Comparison of ENCODE assay signal across 30 cellular contexts in the genomic region with DNA sequence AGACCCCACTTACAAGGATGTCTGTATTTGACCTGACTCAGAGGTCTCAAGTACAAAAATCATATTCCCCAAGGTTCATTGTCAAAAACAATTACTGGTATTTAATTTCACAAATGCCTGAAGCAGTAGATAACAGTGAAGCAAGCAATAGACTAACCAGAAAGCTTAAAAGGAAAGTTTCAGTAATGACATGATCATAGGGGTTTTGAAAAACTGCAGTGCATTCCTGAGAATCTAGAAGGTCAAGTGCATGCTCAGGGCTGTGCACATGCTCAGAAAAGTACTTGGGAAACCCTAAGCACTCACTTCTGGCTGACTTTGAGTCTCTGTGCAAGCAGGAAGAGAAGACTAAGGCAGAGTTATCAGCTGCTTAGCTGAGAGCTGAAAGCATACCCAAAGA. TPM values are rescaled to one million over a fixed set of nuclear protein-coding genes. Genes with fewer than 3 reads are reported as not detected.
"Had no signal": no experiment of that assay in that cellular context is flagged by ENCODE, and none has a peak within 500 bp of the region (broad histone marks: within the 10 kb centered on the region; RNA-seq: fewer than 3 reads in every experiment).

No MANE protein-coding gene starts in this region.

- H3K27me3 ChIP-seq: ovary, right lobe of liver, sigmoid colon, thyroid gland, tibial nerve, upper lobe of right lung, uterus had no signal

- H3K9me3 ChIP-seq: neutrophil, ovary, psoas muscle, sigmoid colon, thoracic aorta, thyroid gland, upper lobe of right lung, uterus had no signal

- H2AFZ ChIP-seq: parathyroid adenoma had no signal

- H3K27ac ChIP-seq: neutrophil, ovary, parathyroid adenoma, psoas muscle, right lobe of liver, sigmoid colon, stomach, thoracic aorta, thyroid gland, tibial nerve, upper lobe of right lung, uterus had no signal

- H3K9me3 Mint-ChIP-seq: neural crest cell had no signal

- DNase-seq: naive thymus-derived CD8-positive, alpha-beta T cell; nephron progenitor cell; nucleus accumbens; ovary; posterior cingulate gyrus; psoas muscle; right cardiac atrium; right lobe of liver; sigmoid colon; small intestine; stimulated activated CD4-positive, alpha-beta T cell treated with anti-CD3 and anti-CD28 coated beads, Interleukin-15, amount 100 ng/mL, for 24 hours; stimulated activated CD4-positive, alpha-beta T cell treated with anti-CD3 and anti-CD28 coated beads, Interleukin-2, amount 100 ng/mL, for 24 hours; stimulated activated CD4-positive, alpha-beta T cell treated with anti-CD3 and anti-CD28 coated beads, Interleukin-2, amount 100 ng/mL, for 48 hours; stimulated activated CD4-positive, alpha-beta T cell treated with anti-CD3 and anti-CD28 coated beads, Interleukin-4, amount 100 ng/mL, for 24 hours; stimulated activated naive B cell treated with anti-CD40 and anti-IgM and Interleukin-4, amounts not matched to agents 10 μg/mL and 1 μg/mL and 100 μg/mL, for 72 hours; stimulated activated naive CD4-positive, alpha-beta T cell treated with Interleukin-2 at 50 U/mL for 16 hours; stomach; thyroid gland; upper lobe of right lung; uterus had no signal

- ATAC-seq: naive thymus-derived CD8-positive, alpha-beta T cell; natural killer cell treated with Interleukin-12 subunit alpha and Interleukin-12 subunit beta and Interleukin-15 and Interleukin-18, amount 100 ng/mL, for 72 hours; psoas muscle; right cardiac atrium; right lobe of liver; stimulated activated effector memory CD8-positive, alpha-beta T cell treated with anti-CD3 and anti-CD28 coated beads, Interleukin-12 subunit alpha, Interleukin-12 subunit beta, amount 100 ng/mL, for 72 hours; stimulated activated naive B cell treated with anti-CD40 and anti-IgM and Interleukin-4, amounts not matched to agents 10 μg/mL and 1 μg/mL and 100 μg/mL, for 72 hours; upper lobe of right lung had no signal

- H3K36me3 Mint-ChIP-seq: stimulated activated effector memory CD8-positive, alpha-beta T cell treated with anti-CD3 and anti-CD28 coated beads, Interleukin-12 subunit alpha, Interleukin-12 subunit beta, amount 100 ng/mL, for 72 hours; stimulated activated naive B cell treated with anti-CD40 and anti-IgM and Interleukin-4, amounts not matched to agents 10 μg/mL and 1 μg/mL and 100 μg/mL, for 72 hours; type B pancreatic cell had no signal

- H3K36me3 ChIP-seq: neutrophil, ovary, right lobe of liver, sigmoid colon, stomach, thoracic aorta, thyroid gland, tibial nerve, upper lobe of right lung, uterus had no signal

- H3K4me3 Mint-ChIP-seq: naive thymus-derived CD8-positive, alpha-beta T cell; natural killer cell treated with Interleukin-12 subunit alpha and Interleukin-12 subunit beta and Interleukin-15 and Interleukin-18, amount 100 ng/mL, for 72 hours; nephron progenitor cell; neural crest cell; stimulated activated effector memory CD8-positive, alpha-beta T cell treated with anti-CD3 and anti-CD28 coated beads, Interleukin-12 subunit alpha, Interleukin-12 subunit beta, amount 100 ng/mL, for 72 hours; stimulated activated naive B cell treated with anti-CD40 and anti-IgM and Interleukin-4, amounts not matched to agents 10 μg/mL and 1 μg/mL and 100 μg/mL, for 72 hours; stimulated activated naive CD8-positive, alpha-beta T cell treated with anti-CD3 and anti-CD28 coated beads, Interleukin-15, Interleukin-2, amounts not matched to agents 100 ng/mL and 50 ng/mL, for 24 hours; type B pancreatic cell had no signal

- H3K4me1 ChIP-seq: parathyroid adenoma, psoas muscle, right lobe of liver, sigmoid colon, stomach, thyroid gland, tibial nerve, upper lobe of right lung, uterus had no signal

- H3K4me3 ChIP-seq: ovary, psoas muscle, right lobe of liver, sigmoid colon, stomach, thoracic aorta, thyroid gland, tibial nerve, upper lobe of right lung, uterus had no signal

- H3K27ac Mint-ChIP-seq: naive thymus-derived CD8-positive, alpha-beta T cell; natural killer cell treated with Interleukin-12 subunit alpha and Interleukin-12 subunit beta and Interleukin-15 and Interleukin-18, amount 100 ng/mL, for 72 hours; nephron progenitor cell; progenitor cell of endocrine pancreas; stimulated activated effector memory CD8-positive, alpha-beta T cell treated with anti-CD3 and anti-CD28 coated beads, Interleukin-12 subunit alpha, Interleukin-12 subunit beta, amount 100 ng/mL, for 72 hours; stimulated activated naive B cell treated with anti-CD40 and anti-IgM and Interleukin-4, amounts not matched to agents 10 μg/mL and 1 μg/mL and 100 μg/mL, for 72 hours; stimulated activated naive CD8-positive, alpha-beta T cell treated with anti-CD3 and anti-CD28 coated beads, Interleukin-15, Interleukin-2, amounts not matched to agents 100 ng/mL and 50 ng/mL, for 24 hours; type B pancreatic cell had no signal

- H3K27me3 Mint-ChIP-seq: natural killer cell treated with Interleukin-12 subunit alpha and Interleukin-12 subunit beta and Interleukin-15 and Interleukin-18, amount 100 ng/mL, for 72 hours had no signal

- H3K9ac ChIP-seq: parathyroid adenoma had no signal

- H3K4me1 Mint-ChIP-seq: nephron progenitor cell; neural crest cell; stimulated activated naive B cell treated with anti-CD40 and anti-IgM and Interleukin-4, amounts not matched to agents 10 μg/mL and 1 μg/mL and 100 μg/mL, for 72 hours had no signal

RNA-seq across cellular contexts. Expression of gene RASGEF1A, which starts 27.1 kb away (rescaled TPM):
- total RNA-seq: thoracic aorta had no signal
